25 cellular contexts compared by ENCODE assay signal in the genomic region with DNA sequence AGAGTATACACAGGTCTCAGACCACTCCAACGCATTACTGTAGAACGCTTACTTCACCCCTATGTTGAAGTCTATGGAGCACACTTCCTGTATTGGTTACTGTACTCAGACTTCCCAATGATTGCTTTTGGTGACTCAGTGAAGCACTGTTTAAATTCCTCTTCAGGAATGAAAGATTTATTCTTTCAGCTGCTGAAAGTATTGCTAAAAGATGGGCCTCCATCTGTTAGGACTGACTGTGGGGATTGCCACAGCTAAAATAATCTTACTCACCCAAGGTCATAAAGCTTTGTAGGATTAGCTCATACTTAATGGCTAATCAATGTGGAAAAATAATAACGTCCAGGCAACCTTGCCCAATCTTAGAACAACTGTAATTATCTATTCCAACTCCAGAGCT.
DNase-seq lines count a peak whose midpoint lies in the region; ATAC-seq and TF ChIP-seq lines count a peak whose summit lies in the region.
"Had no signal": no experiment of that assay in that cellular context is flagged by ENCODE, and none has a peak within 500 bp of the region (broad histone marks: within the 10 kb centered on the region; RNA-seq: fewer than 3 reads in every experiment).

No MANE protein-coding gene starts in this region.

- no CpG with 5 or more reads among the region's 3 CpGs for WGBS in IMR-90 (ENCODE audit: extremely low coverage in 2 of 2, insufficient read length in 1 of 2), 2 experiments
- 86% methylated on average over 3 of the region's 3 CpGs for WGBS in mammary epithelial cell (ENCODE audit: low coverage, missing lambda C conversion rate)

- H2AK9ac ChIP-seq in IMR-90 (replicated peaks; ENCODE audit: low read depth, low read length, poor library complexity) = no peak overlapping the region

- no peak for TF ChIP-seq POLR2A in IMR-90 (IDR thresholded peaks at IDR 0.05; ENCODE audit: low read depth, low read length)

- TF ChIP-seq CTCF in IMR-90 (conservative IDR thresholded peaks at IDR 0.05; ENCODE audit: low read depth, low read length) (no peak), fibroblast of villous mesenchyme (IDR thresholded peaks at IDR 0.05; ENCODE audit: insufficient read depth, low read depth, low read length) (no peak), mammary epithelial cell (conservative IDR thresholded peaks at IDR 0.05 in 1 of 2, IDR thresholded peaks at IDR 0.05 in 1 of 2; ENCODE audit: extremely low read depth in 1 of 2, insufficient read depth in 1 of 2, low read depth in 1 of 2, low read length in 2 of 2) (no peak), coronary artery (IDR thresholded peaks at IDR 0.05) (no peak)

- H3K4ac ChIP-seq in IMR-90 (ENCODE audit: low read depth, low read length) = no peak overlapping the region

- H3K27ac ChIP-seq in IMR-90 (ENCODE audit: insufficient read depth, low read length) (peak overlapping the region; percentile 4; the same call in 1 of the 2 replicates), mammary epithelial cell (ENCODE audit: insufficient read depth, low read depth, low read length) (no peak overlapping the region), coronary artery (no peak overlapping the region)
- H3K27ac ChIP-seq: esophagus squamous epithelium, skin epidermis had no signal

- H3K4me1 ChIP-seq in IMR-90 (ENCODE audit: control insufficient read depth, insufficient read depth, low read length) (no peaks in the 10 kb centered on the region), mammary epithelial cell (ENCODE audit: insufficient read depth, low read length) (no peaks in the 10 kb centered on the region)
- H3K4me1 ChIP-seq: BE2C, esophagus squamous epithelium had no signal

- ATAC-seq in IMR-90 (ENCODE audit: low read depth) = peak; percentile 89
- ATAC-seq in HG03378 (IDR thresholded peaks at IDR 0.05; ENCODE audit: unreplicated experiment) = no peak
- ATAC-seq in HG03039 (IDR thresholded peaks at IDR 0.05; ENCODE audit: unreplicated experiment) = no peak
- ATAC-seq: activated CD4-positive, CD25-positive, alpha-beta regulatory T cell treated with anti-CD3 and anti-CD28 coated beads, Interleukin-2, amount 50 U/mL, for 24 hours; activated naive CD8-positive, alpha-beta T cell treated with anti-CD3 and anti-CD28 coated beads, Interleukin-2, amount 50 U/mL, for 24 hours; natural killer cell; stimulated activated memory B cell treated with anti-CD40 and anti-IgM and Interleukin-4, amounts not matched to agents 10 μg/mL and 1 μg/mL and 100 μg/mL, for 72 hours had no signal

- BruUV-seq in IMR-90 (replicated peaks; lab: Mats Ljungman, UMichigan) (no TSS peak), mammary epithelial cell (replicated peaks; lab: Mats Ljungman, UMichigan) (no TSS peak)

- no peak overlapping the region for H2AFZ ChIP-seq in IMR-90 (replicated peaks; ENCODE audit: low read length, poor library complexity)
- no peak overlapping the region for H2AFZ ChIP-seq in mammary epithelial cell (ENCODE audit: low read depth, low read length)

- TF ChIP-seq RAD21 in IMR-90 (IDR thresholded peaks at IDR 0.05; ENCODE audit: low read length) = no peak

- no peak overlapping the region for H4K8ac ChIP-seq in IMR-90 (ENCODE audit: low read depth in 2 of 2, low read length in 2 of 2)

- no peak overlapping the region for H3K14ac ChIP-seq in IMR-90 (replicated peaks; ENCODE audit: low read depth, low read length)

- DNase-seq in IMR-90 (peak; percentile 80), amniotic epithelial cell (ENCODE audit: low read depth) (peak; percentile 31), fibroblast of villous mesenchyme (ENCODE audit: low read depth) (peak; percentile 39), non-pigmented ciliary epithelial cell (ENCODE audit: low read depth) (peak; percentile 43), mammary epithelial cell (no peak), coronary artery (ENCODE audit: low spot score) (no peak)
- DNase-seq: ACHN; activated CD4-positive, alpha-beta T cell treated with anti-CD3 and anti-CD28 coated beads, Interleukin-2, amount 50 U/mL, for 48 hours; activated naive CD4-positive, alpha-beta T cell; activated naive CD8-positive, alpha-beta T cell treated with anti-CD3 and anti-CD28 coated beads, Interleukin-2, amount 50 U/mL, for 24 hours; activated T-cell treated with anti-CD3 and anti-CD28 coated beads, Interleukin-2, amount 50 U/mL, for 48 hours; BE2C; dermis blood vessel endothelial cell; esophagus squamous epithelium; islet precursor cell; natural killer cell; NCI-H1092; NCI-H526 treated with DMSO at 0.1 percent for 48 hours; NK-92 treated with Interleukin-12 subunit alpha and Interleukin-12 subunit beta, amount 100 ng/mL, for 24 hours; T-helper 1 cell had no signal

- no peak overlapping the region for H4K5ac ChIP-seq in IMR-90 (ENCODE audit: low read depth, low read length)

- H3K27me3 ChIP-seq in IMR-90 (ENCODE audit: control insufficient read depth, insufficient read depth, low read length) = no peaks in the 10 kb centered on the region
- H3K27me3 ChIP-seq in mammary epithelial cell (ENCODE audit: insufficient read depth, low read length) = no peaks in the 10 kb centered on the region
- H3K27me3 ChIP-seq: BE2C, esophagus squamous epithelium had no signal

- no peak overlapping the region for H2AK5ac ChIP-seq in IMR-90 (ENCODE audit: low read depth, low read length)

- no peak overlapping the region for H2BK120ac ChIP-seq in IMR-90 (ENCODE audit: low read depth, low read length)

- H3K18ac ChIP-seq in IMR-90 (ENCODE audit: low read depth, low read length) = no peak overlapping the region

- no peaks in the 10 kb centered on the region for H3K36me3 ChIP-seq in IMR-90 (ENCODE audit: control insufficient read depth, insufficient read depth, low read length)
- H3K36me3 ChIP-seq in mammary epithelial cell (ENCODE audit: insufficient read depth, low read length) = no peaks in the 10 kb centered on the region
- H3K36me3 ChIP-seq: BE2C, esophagus squamous epithelium had no signal

- H2BK20ac ChIP-seq in IMR-90 (ENCODE audit: low read depth, low read length) = no peak overlapping the region

- H4K20me1 ChIP-seq in IMR-90 (ENCODE audit: insufficient read depth, low read length) (no peaks in the 10 kb centered on the region), mammary epithelial cell (ENCODE audit: insufficient read depth, low read length) (no peaks in the 10 kb centered on the region)

- no peak overlapping the region for H3K4me3 ChIP-seq in IMR-90 (ENCODE audit: insufficient read depth, low read depth, low read length)
- H3K4me3 ChIP-seq in fibroblast of villous mesenchyme (ENCODE audit: low read depth, low read length) = no peak overlapping the region
- no peak overlapping the region for H3K4me3 ChIP-seq in mammary epithelial cell (replicated peaks in 1 of 3; ENCODE audit: insufficient read depth in 1 of 3, low read depth in 2 of 3, low read length in 3 of 3)
- H3K4me3 ChIP-seq in coronary artery = no peak overlapping the region
- H3K4me3 ChIP-seq: esophagus squamous epithelium, skin epidermis had no signal

- dilution Hi-C loops in IMR-90 (cut with HindIII; ENCODE audit: low sequenced_read_pairs, unreplicated experiment) = no loop called here
- dilution Hi-C loops in mammary epithelial cell (cut with HindIII; ENCODE audit: low sequenced_read_pairs) = no loop called here

- no peaks in the 10 kb centered on the region for H3K9me3 ChIP-seq in IMR-90 (ENCODE audit: control insufficient read depth, insufficient read depth, low read length)
- H3K9me3 ChIP-seq in mammary epithelial cell (replicated peaks; ENCODE audit: insufficient read depth, low read length) = no peaks in the 10 kb centered on the region
- H3K9me3 ChIP-seq: BE2C, esophagus squamous epithelium had no signal

- intact Hi-C loops in IMR-90 (cut with micrococcal nuclease) (loop anchor here (5.0 kb wide), 2 partner anchors 83 to 218 kb away; no protein-coding TSS in a partner anchor), mammary epithelial cell (cut with micrococcal nuclease) (no loop called here)

- no peaks in the 10 kb centered on the region for H3K79me1 ChIP-seq in IMR-90 (ENCODE audit: low read depth in 1 of 2, low read length in 2 of 2)

- no peak overlapping the region for H3K56ac ChIP-seq in IMR-90 (ENCODE audit: extremely low read depth, insufficient read depth, low read length)

- in situ Hi-C loops in IMR-90 (cut with MboI; ENCODE audit: low sequenced_read_pairs) = loop anchor here (10.0 kb wide), 1 partner anchor 1126 kb away; no protein-coding TSS in a partner anchor
- in situ Hi-C loops in mammary epithelial cell (cut with MboI; ENCODE audit: low sequenced_read_pairs in 2 of 2) = loop anchor here (25.0 kb wide), 1 partner anchor 273 kb away; a partner anchor contains a TSS

- no peak overlapping the region for H3K23ac ChIP-seq in IMR-90 (ENCODE audit: low read depth, low read length)

- H4K91ac ChIP-seq in IMR-90 (ENCODE audit: insufficient read depth, low read depth, low read length) = no peak overlapping the region

- H2BK15ac ChIP-seq in IMR-90 (ENCODE audit: low read depth, low read length) = no peak overlapping the region

- no peak overlapping the region for H3K9ac ChIP-seq in IMR-90 (ENCODE audit: low read depth, low read length)
- H3K9ac ChIP-seq in mammary epithelial cell (ENCODE audit: insufficient read depth, low read length) = no peak overlapping the region

- H3K79me2 ChIP-seq in mammary epithelial cell (ENCODE audit: insufficient read depth, low read length) = no peaks in the 10 kb centered on the region

- CTCF ChIA-PET in IMR-90 (lab: Yijun Ruan, JAX) = interaction anchor here (1.1 kb wide), 1 partner anchor 1126 kb away, joined by 3 read pairs; no protein-coding TSS in a partner anchor
- CTCF ChIA-PET in mammary epithelial cell (lab: Charles Lee; ENCODE audit: low non-redundant PET) = no interaction called here

- H3K9me1 ChIP-seq in IMR-90 (ENCODE audit: insufficient read depth, low read length) = no peaks in the 10 kb centered on the region

- H3K4me2 ChIP-seq in IMR-90 (ENCODE audit: low read depth, low read length) (no peak overlapping the region), mammary epithelial cell (ENCODE audit: insufficient read depth, low read depth, low read length) (no peak overlapping the region)

- POLR2A ChIA-PET in IMR-90 (lab: Charles Lee; ENCODE audit: unreplicated experiment) = no interaction called here

- no peak overlapping the region for H2BK5ac ChIP-seq in IMR-90 (ENCODE audit: low read depth, low read length, poor library complexity, severe bottlenecking)

TF ChIP-seq in IMR-90, 13 proteins besides CTCF, POLR2A, EP300 and RAD21:
- TF ChIP-seq RCOR1 (IDR thresholded peaks at IDR 0.05; ENCODE audit: insufficient replicate concordance, low read length) (no peak), CEBPB (IDR thresholded peaks at IDR 0.05; ENCODE audit: low read depth, low read length) (peak; percentile 22)

Comparison
In these comparisons a context has a peak if more than half of its experiments do, and no peak if none do; other contexts are left out.
1. DNase-seq: peak in IMR-90 (single experiment), amniotic epithelial cell (single experiment), fibroblast of villous mesenchyme (single experiment) and non-pigmented ciliary epithelial cell (single experiment); none in mammary epithelial cell (single experiment) and coronary artery (single experiment).